In genomic region chr9:135804588-135805421, GRCh38 we compare ENCODE assay signal across 12 cellular contexts.
A peak's percentile ranks its signal among the peaks of the same experiment; 100 is the strongest.
DNase-seq lines count a peak whose midpoint lies in the region; ATAC-seq and TF ChIP-seq lines count a peak whose summit lies in the region.
"Had no signal": no experiment of that assay in that cellular context is flagged by ENCODE, and none has a peak within 500 bp of the region (broad histone marks: within the 10 kb centered on the region; RNA-seq: fewer than 3 reads in every experiment).

No MANE protein-coding gene starts in this region.

- TF ChIP-seq CTCF in AG10803 (conservative IDR thresholded peaks at IDR 0.05; ENCODE audit: low read length) (no peak), HCT116 (IDR thresholded peaks at IDR 0.05 in 2 of 3, conservative IDR thresholded peaks at IDR 0.05 in 1 of 3; ENCODE audit: borderline replicate concordance in 1 of 3, insufficient read depth in 1 of 3, low read depth in 2 of 3, low read length in 2 of 3) (peak in 2 of 3 experiments; percentile 11 to 31; a peak in 1 of 6 replicates), chondrocyte (IDR thresholded peaks at IDR 0.05) (no peak), type B pancreatic cell (conservative IDR thresholded peaks at IDR 0.05) (no peak), stomach (IDR thresholded peaks at IDR 0.05) (no peak)

- no peak for TF ChIP-seq EP300 in stomach (IDR thresholded peaks at IDR 0.05)

- H3K4me1 Mint-ChIP-seq in chondrocyte (ENCODE audit: low read depth) (peaks cover 30% of the 10 kb centered on the region), type B pancreatic cell (ENCODE audit: unreplicated experiment) (no peaks in the 10 kb centered on the region)
- H3K4me1 Mint-ChIP-seq in natural killer cell treated with Interleukin-12 subunit alpha and Interleukin-12 subunit beta and Interleukin-15 and Interleukin-18, amount 100 ng/mL, for 72 hours (ENCODE audit: low read depth in 2 of 2), result peaks cover 29 to 31% of the 10 kb centered on the region in 2 donors

- H3K9me3 ChIP-seq in HCT116 (ENCODE audit: control insufficient read depth in 1 of 2, insufficient read depth in 1 of 2, low read depth in 1 of 2, low read length in 2 of 2), result no peaks in the 10 kb centered on the region
- peaks cover 0 to 4% (median 0%) of the 10 kb centered on the region in 4 donors for H3K9me3 ChIP-seq in stomach

- no TSS peak for BruUV-seq in HCT116 (replicated peaks; lab: Mats Ljungman, UMichigan)

- H3K4me3 Mint-ChIP-seq in chondrocyte (ENCODE audit: unreplicated experiment), result no peak overlapping the region
- no peak overlapping the region for H3K4me3 Mint-ChIP-seq in natural killer cell treated with Interleukin-12 subunit alpha and Interleukin-12 subunit beta and Interleukin-15 and Interleukin-18, amount 100 ng/mL, for 72 hours
- no peak overlapping the region for H3K4me3 Mint-ChIP-seq in type B pancreatic cell
- H3K4me3 Mint-ChIP-seq: CD4-positive, CD25-positive, alpha-beta regulatory T cell; central memory CD8-positive, alpha-beta T cell had no signal

- RAD21 ChIA-PET in HCT116 (lab: Charles Lee; ENCODE audit: low non-redundant PET in 1 of 2, low total read pairs in 2 of 2, uncharacterized antibody in 2 of 2, unreplicated experiment in 2 of 2), result no interaction called here

- H3K4me3 ChIP-seq in AG10803 (ENCODE audit: low read length) (no peak overlapping the region), HCT116 (replicated peaks in 1 of 2; ENCODE audit: low read depth in 1 of 2, low read length in 2 of 2) (no peak overlapping the region), stomach (no peak overlapping the region)

- POLR2A ChIA-PET in HCT116 (lab: Charles Lee), result no interaction called here

- H3K4me2 ChIP-seq in HCT116 (ENCODE audit: low read length), result no peak overlapping the region

- H3K27ac Mint-ChIP-seq in chondrocyte (ENCODE audit: unreplicated experiment) (peak overlapping the region; percentile 71), type B pancreatic cell (no peak overlapping the region)
- H3K27ac Mint-ChIP-seq in natural killer cell treated with Interleukin-12 subunit alpha and Interleukin-12 subunit beta and Interleukin-15 and Interleukin-18, amount 100 ng/mL, for 72 hours, result no peak overlapping the region
- H3K27ac Mint-ChIP-seq: CD4-positive, CD25-positive, alpha-beta regulatory T cell had no signal

- peaks cover 0 to 1% of the 10 kb centered on the region in 2 experiments; a peak in 3 of 4 replicates for H3K36me3 ChIP-seq in HCT116 (ENCODE audit: control insufficient read depth in 1 of 2, insufficient read depth in 2 of 2, low read length in 2 of 2)
- peaks cover 0 to 15% (median 14%) of the 10 kb centered on the region in 4 donors for H3K36me3 ChIP-seq in stomach

- H3K79me2 ChIP-seq in HCT116 (ENCODE audit: insufficient read depth, low read length), result no peaks in the 10 kb centered on the region

- TF ChIP-seq POLR2A in HCT116 (IDR thresholded peaks at IDR 0.05; ENCODE audit: borderline replicate concordance, extremely low read depth, insufficient read depth, insufficient read length), result no peak
- no peak for TF ChIP-seq POLR2A in stomach (IDR thresholded peaks at IDR 0.05)

- H3K27me3 ChIP-seq in HCT116 (ENCODE audit: insufficient read depth, low read length), result no peaks in the 10 kb centered on the region
- H3K27me3 ChIP-seq in stomach, result no peaks in the 10 kb centered on the region

- peak; percentile 22; the same call in 1 of the 2 replicates for TF ChIP-seq RAD21 in HCT116 (IDR thresholded peaks at IDR 0.05; ENCODE audit: low read depth)

- H3K27ac ChIP-seq in HCT116 (ENCODE audit: low read depth, low read length), result no peak overlapping the region
- no peak overlapping the region for H3K27ac ChIP-seq in stomach

- peaks cover 0 to 4% of the 10 kb centered on the region in 2 experiments; a peak in 1 of 4 replicates for H3K4me1 ChIP-seq in HCT116 (ENCODE audit: control insufficient read depth in 1 of 2, insufficient read depth in 2 of 2, low read length in 2 of 2)
- no peaks in the 10 kb centered on the region for H3K4me1 ChIP-seq in stomach

- H3K27me3 Mint-ChIP-seq in chondrocyte (ENCODE audit: low read depth), result no peaks in the 10 kb centered on the region
- H3K27me3 Mint-ChIP-seq in natural killer cell treated with Interleukin-12 subunit alpha and Interleukin-12 subunit beta and Interleukin-15 and Interleukin-18, amount 100 ng/mL, for 72 hours, result no peaks in the 10 kb centered on the region
- H3K27me3 Mint-ChIP-seq in type B pancreatic cell, result no peaks in the 10 kb centered on the region
- H3K27me3 Mint-ChIP-seq: CD4-positive, CD25-positive, alpha-beta regulatory T cell; central memory CD8-positive, alpha-beta T cell had no signal

- H3K9me2 ChIP-seq in HCT116 (ENCODE audit: insufficient read depth), result no peaks in the 10 kb centered on the region

- H4K20me1 ChIP-seq in HCT116 (ENCODE audit: insufficient read depth), result no peaks in the 10 kb centered on the region

- CTCF ChIA-PET in HCT116 (lab: Charles Lee), result no interaction called here

- ATAC-seq in HCT116 (peak; percentile 75), HG03108 (IDR thresholded peaks at IDR 0.05; ENCODE audit: unreplicated experiment) (no peak)
- peak in 1 of 2 donors; percentile 45 for ATAC-seq in natural killer cell treated with Interleukin-12 subunit alpha and Interleukin-12 subunit beta and Interleukin-15 and Interleukin-18, amount 100 ng/mL, for 72 hours

- DNase-seq in AG10803 (ENCODE audit: low read depth), result peak; percentile 15
- no peak for DNase-seq in HCT116 (ENCODE audit: low read depth, low spot score)
- DNase-seq in chondrocyte (ENCODE audit: low spot score), result peak; percentile 83
- peak; percentile 56 for DNase-seq in natural killer cell treated with Interleukin-12 subunit alpha and Interleukin-12 subunit beta and Interleukin-15 and Interleukin-18, amount 100 ng/mL, for 72 hours (ENCODE audit: low spot score)
- DNase-seq in type B pancreatic cell (ENCODE audit: extremely low spot score, unreplicated experiment), result no peak
- DNase-seq in stimulated activated CD4-positive, alpha-beta T cell treated with anti-CD3 and anti-CD28 coated beads, Interleukin-1b, Interleukin-23, amount 100 ng/mL, for 48 hours, result no peak
- DNase-seq in stomach, result no peak
- DNase-seq: CD4-positive, CD25-positive, alpha-beta regulatory T cell; GF-D8; NCI-H1694 had no signal

- 76 to 84% (median 80%) methylated on average over 13 to 24 of the region's 24 CpGs for WGBS in stomach, 5 donors

- H2AFZ ChIP-seq in HCT116 (ENCODE audit: low read depth, low read length, poor library complexity, severe bottlenecking), result no peak overlapping the region

- H3K36me3 Mint-ChIP-seq in chondrocyte (ENCODE audit: low read depth), result peaks cover 6% of the 10 kb centered on the region
- H3K36me3 Mint-ChIP-seq in natural killer cell treated with Interleukin-12 subunit alpha and Interleukin-12 subunit beta and Interleukin-15 and Interleukin-18, amount 100 ng/mL, for 72 hours, result no peaks in the 10 kb centered on the region
- no peaks in the 10 kb centered on the region for H3K36me3 Mint-ChIP-seq in type B pancreatic cell

- intact Hi-C loops in HCT116 (cut with micrococcal nuclease) (no loop called here), stomach (cut with DNase I; ENCODE audit: low total_unique reads) (no loop called here)

- no peak overlapping the region for H3K9ac ChIP-seq in HCT116 (ENCODE audit: low read length)

- H3K9me3 Mint-ChIP-seq in chondrocyte (ENCODE audit: low read depth) (peaks cover 5% of the 10 kb centered on the region), type B pancreatic cell (no peaks in the 10 kb centered on the region)
- no peaks in the 10 kb centered on the region for H3K9me3 Mint-ChIP-seq in natural killer cell treated with Interleukin-12 subunit alpha and Interleukin-12 subunit beta and Interleukin-15 and Interleukin-18, amount 100 ng/mL, for 72 hours
- H3K9me3 Mint-ChIP-seq: central memory CD8-positive, alpha-beta T cell had no signal

TF ChIP-seq in HCT116, 20 proteins besides CTCF, POLR2A, EP300 and RAD21 (continues in another document):
- no peak for TF ChIP-seq EGR1 (IDR thresholded peaks at IDR 0.05; ENCODE audit: low read depth)
- TF ChIP-seq ZBTB33 (IDR thresholded peaks at IDR 0.05; ENCODE audit: extremely low read depth, insufficient replicate concordance, low read length), result no peak
- no peak for TF ChIP-seq CEBPB (IDR thresholded peaks at IDR 0.05; ENCODE audit: low read depth)
- no peak for TF ChIP-seq SP1 (IDR thresholded peaks at IDR 0.05; ENCODE audit: low read depth)

Comparison
In these comparisons a context has a peak if more than half of its experiments do, and no peak if none do; other contexts are left out.
1. DNase-seq: peak in AG10803 (single experiment), chondrocyte (single experiment) and natural killer cell treated with Interleukin-12 subunit alpha and Interleukin-12 subunit beta and Interleukin-15 and Interleukin-18, amount 100 ng/mL, for 72 hours (single experiment); none in HCT116 (single experiment), type B pancreatic cell (single experiment), stimulated activated CD4-positive, alpha-beta T cell treated with anti-CD3 and anti-CD28 coated beads, Interleukin-1b, Interleukin-23, amount 100 ng/mL, for 48 hours (single experiment) and stomach (single experiment).
2. CTCF ChIP-seq: peak in HCT116 (2 of 3); none in AG10803 (single experiment), chondrocyte (single experiment), type B pancreatic cell (single experiment) and stomach (0 of 7).